In genomic region chr11:119651802-119652584, GRCh38 we compare ENCODE assay signal across 32 cellular contexts.
DNase-seq lines count a peak whose midpoint lies in the region; ATAC-seq, FAIRE-seq and TF ChIP-seq lines count a peak whose summit lies in the region.
"Had no signal": no experiment of that assay in that cellular context is flagged by ENCODE, and none has a peak within 500 bp of the region (broad histone marks: within the 10 kb centered on the region; RNA-seq: fewer than 3 reads in every experiment).

No MANE protein-coding gene starts in this region.

- no peaks in the 10 kb centered on the region for H3K9me3 ChIP-seq in heart left ventricle
- H3K9me3 ChIP-seq in pancreas: no peaks in the 10 kb centered on the region
- no peaks in the 10 kb centered on the region for H3K9me3 ChIP-seq in mucosa of descending colon
- H3K9me3 ChIP-seq: ascending aorta had no signal

- no peak overlapping the region for H3K4me3 ChIP-seq in heart left ventricle
- no peak overlapping the region for H3K4me3 ChIP-seq in pancreas
- no peak overlapping the region for H3K4me3 ChIP-seq in mucosa of descending colon
- H3K4me3 ChIP-seq: A549, ascending aorta, cardiac muscle cell, coronary artery had no signal

- peaks cover 0 to 9% (median 0%) of the 10 kb centered on the region in 12 donors for H3K4me1 ChIP-seq in heart left ventricle
- H3K4me1 ChIP-seq in foreskin keratinocyte: no peaks in the 10 kb centered on the region
- H3K4me1 ChIP-seq in pancreas: peaks cover 0 to 6% (median 4%) of the 10 kb centered on the region in 3 donors
- no peaks in the 10 kb centered on the region for H3K4me1 ChIP-seq in mucosa of descending colon (ENCODE audit: low read depth)
- H3K4me1 ChIP-seq: A549, ascending aorta had no signal

- H3K27me3 ChIP-seq in heart left ventricle (no peaks in the 10 kb centered on the region), foreskin keratinocyte (peaks cover 4% of the 10 kb centered on the region), pancreas (no peaks in the 10 kb centered on the region)
- H3K27me3 ChIP-seq: ascending aorta, cardiac muscle cell had no signal

- no peak for TF ChIP-seq CTCF in heart left ventricle (IDR thresholded peaks at IDR 0.05)
- TF ChIP-seq CTCF in foreskin keratinocyte (conservative IDR thresholded peaks at IDR 0.05): no peak
- TF ChIP-seq CTCF in pancreas (IDR thresholded peaks at IDR 0.05): no peak
- no peak for TF ChIP-seq CTCF in mucosa of descending colon (IDR thresholded peaks at IDR 0.05)

- ATAC-seq in heart left ventricle: peak in 3 of 4 donors; percentile 47 to 74 (median 59)
- ATAC-seq in foreskin keratinocyte: peak; percentile 28
- ATAC-seq in pancreas: peak; percentile 80 to 99 (median 90)
- ATAC-seq in mucosa of descending colon: no peak
- ATAC-seq in HG03354 (IDR thresholded peaks at IDR 0.05; ENCODE audit: poor library complexity, severe bottlenecking, unreplicated experiment): no peak
- ATAC-seq: A549; naive thymus-derived CD8-positive, alpha-beta T cell; stimulated activated naive CD8-positive, alpha-beta T cell treated with anti-CD3 and anti-CD28 coated beads, Interleukin-15, Interleukin-2, amounts not matched to agents 100 U/mL and 50 U/mL, for 24 hours had no signal

- DNase-seq in heart left ventricle: peak in 1 of 5 donors; percentile 22
- no peak for DNase-seq in cardiac septum (ENCODE audit: low spot score)
- DNase-seq in RPMI7951 (ENCODE audit: low read depth): peak; percentile 14
- peak in 1 of 2 donors; percentile 3 for DNase-seq in foreskin keratinocyte
- DNase-seq in pancreas: peak in 5 of 6 donors; percentile 58 to 80 (median 72)
- no peak for DNase-seq in HuH-7.5 (ENCODE audit: low spot score)
- no peak for DNase-seq in mucosa of descending colon
- DNase-seq: activated CD4-positive, alpha-beta T cell treated with anti-CD3 and anti-CD28 coated beads, Interleukin-2, amount 10 ng/mL, durations not matched to agents 7 days and 5 days; activated gamma-delta T cell; activated naive CD8-positive, alpha-beta T cell treated with anti-CD3 and anti-CD28 coated beads, Interleukin-2, amount 10 ng/mL, durations not matched to agents 7 days and 5 days; activated T-cell treated with anti-CD3 and anti-CD28 coated beads, Interleukin-2, amount 50 U/mL, for 1 hour; AML-193; CD4-positive, CD25-positive, alpha-beta regulatory T cell; DND-41; effector CD8-positive, alpha-beta T cell; GOT3; kidney; midbrain; naive thymus-derived CD8-positive, alpha-beta T cell; NCI-H1417; NCI-H2029; NCI-H69; occipital lobe; stimulated activated naive CD8-positive, alpha-beta T cell treated with anti-CD3 and anti-CD28 coated beads, Interleukin-15, Interleukin-2, amounts not matched to agents 100 U/mL and 50 U/mL, for 24 hours; WERI-Rb-1 had no signal

- TF ChIP-seq POLR2A in heart left ventricle (IDR thresholded peaks at IDR 0.05): no peak

- intact Hi-C loops in heart left ventricle (cut with DNase I): loop anchor here in 1 of 10 donors (10.0 kb wide), 1 partner anchor 167 kb away; no protein-coding TSS in a partner anchor
- intact Hi-C loops in cardiac septum (cut with DNase I): no loop called here
- intact Hi-C loops in pancreas (cut with DNase I): no loop called here
- intact Hi-C loops in mucosa of descending colon (cut with DNase I, micrococcal nuclease): no loop called here

- H3K27ac ChIP-seq in heart left ventricle (no peak overlapping the region), foreskin keratinocyte (no peak overlapping the region), pancreas (peak overlapping the region in 1 of 4 donors; percentile 37)
- H3K27ac ChIP-seq: A549, ascending aorta, cardiac muscle cell, coronary artery, WERI-Rb-1 had no signal

- H3K36me3 ChIP-seq in heart left ventricle: no peaks in the 10 kb centered on the region
- H3K36me3 ChIP-seq in pancreas: no peaks in the 10 kb centered on the region
- H3K36me3 ChIP-seq in mucosa of descending colon (ENCODE audit: low read depth): no peaks in the 10 kb centered on the region
- H3K36me3 ChIP-seq: ascending aorta, cardiac muscle cell, WERI-Rb-1 had no signal

- no peak for FAIRE-seq in pancreas (lab: Jason Lieb, UNC)
- FAIRE-seq: A549, D721Med, kidney, urothelium cell line had no signal

- 58 to 66% (median 64%) methylated on average over 10 to 12 of the region's 12 CpGs for WGBS in heart left ventricle, 4 donors
- 60 to 61% methylated on average over 12 of the region's 12 CpGs for WGBS in pancreas, 2 donors

Comparison
In these comparisons a context has a peak if more than half of its experiments do, and no peak if none do; other contexts are left out.
1. ATAC-seq: peak in heart left ventricle (3 of 4), foreskin keratinocyte (single experiment) and pancreas (4 of 4); none in mucosa of descending colon (single experiment) and HG03354 (single experiment).
2. DNase-seq: peak in RPMI7951 (single experiment) and pancreas (5 of 6); none in cardiac septum (single experiment), HuH-7.5 (single experiment) and mucosa of descending colon (0 of 3).